16 cellular contexts compared by ENCODE assay signal in the genomic region with DNA sequence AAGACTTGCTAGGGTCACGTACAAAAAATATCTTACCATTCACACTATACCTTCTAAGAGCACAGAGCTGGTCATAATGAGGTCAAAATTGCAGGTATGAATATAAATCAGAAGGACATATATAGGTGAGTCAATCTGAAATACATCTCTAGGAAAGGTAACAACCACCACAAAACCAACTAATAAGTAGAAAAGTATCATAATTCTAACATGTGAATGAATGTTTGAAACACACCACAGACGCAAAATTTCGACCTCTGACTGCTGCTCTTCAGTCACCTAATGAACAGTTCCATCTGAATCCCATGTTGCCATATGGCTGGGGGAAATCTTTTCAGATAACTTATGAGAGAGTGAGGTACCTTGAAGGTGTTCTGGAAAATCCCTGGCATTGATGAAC. TPM values are rescaled to one million over a fixed set of nuclear protein-coding genes. Genes with fewer than 3 reads are reported as not detected.
DNase-seq lines count a peak whose midpoint lies in the region; ATAC-seq and TF ChIP-seq lines count a peak whose summit lies in the region.
"Had no signal": no experiment of that assay in that cellular context is flagged by ENCODE, and none has a peak within 500 bp of the region (broad histone marks: within the 10 kb centered on the region; RNA-seq: fewer than 3 reads in every experiment).

No MANE protein-coding gene starts in this region.

- H3K4me1 Mint-ChIP-seq in activated CD4-positive, alpha-beta T cell treated with anti-CD3 and anti-CD28 coated beads for 36 hours = peaks cover 36% of the 10 kb centered on the region
- H3K4me1 Mint-ChIP-seq in naive thymus-derived CD8-positive, alpha-beta T cell = peaks cover 13 to 61% (median 39%) of the 10 kb centered on the region in 4 donors

- no peaks in the 10 kb centered on the region for H3K27me3 Mint-ChIP-seq in activated CD4-positive, alpha-beta T cell treated with anti-CD3 and anti-CD28 coated beads for 36 hours
- no peaks in the 10 kb centered on the region for H3K27me3 Mint-ChIP-seq in naive thymus-derived CD8-positive, alpha-beta T cell
- H3K27me3 Mint-ChIP-seq: brain had no signal

- peaks cover 2% of the 10 kb centered on the region for H3K9me3 Mint-ChIP-seq in activated CD4-positive, alpha-beta T cell treated with anti-CD3 and anti-CD28 coated beads for 36 hours (ENCODE audit: low read depth)
- H3K9me3 Mint-ChIP-seq in naive thymus-derived CD8-positive, alpha-beta T cell = no peaks in the 10 kb centered on the region
- H3K9me3 Mint-ChIP-seq: brain had no signal

- H3K36me3 Mint-ChIP-seq in activated CD4-positive, alpha-beta T cell treated with anti-CD3 and anti-CD28 coated beads for 36 hours (ENCODE audit: low read depth) = peaks cover 9% of the 10 kb centered on the region
- no peaks in the 10 kb centered on the region for H3K36me3 Mint-ChIP-seq in naive thymus-derived CD8-positive, alpha-beta T cell
- H3K36me3 Mint-ChIP-seq: brain had no signal

- no peak overlapping the region for H3K4me3 Mint-ChIP-seq in activated CD4-positive, alpha-beta T cell treated with anti-CD3 and anti-CD28 coated beads for 36 hours
- peak overlapping the region in 2 of 10 donors; percentile 64 to 67 for H3K4me3 Mint-ChIP-seq in naive thymus-derived CD8-positive, alpha-beta T cell
- H3K4me3 Mint-ChIP-seq: brain had no signal

- CTCF ChIA-PET in activated CD4-positive, alpha-beta T cell treated with anti-CD3 and anti-CD28 coated beads for 36 hours (lab: Charles Lee) = interaction anchor here (0.7 to 0.8 kb wide), 2 partner anchors 11 to 119 kb away, joined by 3 to 4 read pairs; no protein-coding TSS in a partner anchor

- peak; percentile 30 for DNase-seq in activated CD4-positive, alpha-beta T cell treated with anti-CD3 and anti-CD28 coated beads for 36 hours
- DNase-seq in activated CD4-positive, alpha-beta T cell treated with anti-CD3 and anti-CD28 coated beads, Interleukin-2, amount 50 U/mL, for 1 hour = no peak
- no peak for DNase-seq in naive thymus-derived CD8-positive, alpha-beta T cell
- DNase-seq in cerebellar nuclear complex (lab: John Stamatoyannopoulos, UW) (no peak), mesenteric fat pad (ENCODE audit: low spot score) (no peak), omental fat pad (ENCODE audit: low spot score) (no peak)
- DNase-seq: 8988T; heart left ventricle; left ventricle myocardium superior; NCI-H1417; occipital lobe; SK-N-SH; stimulated activated naive CD4-positive, alpha-beta T cell treated with Interleukin-2 at 50 U/mL for 16 hours had no signal

- intact Hi-C loops in activated CD4-positive, alpha-beta T cell treated with anti-CD3 and anti-CD28 coated beads for 36 hours (cut with DNase I, micrococcal nuclease) = loop anchor here (2.0 to 5.0 kb wide), 4 partner anchors 33 to 77 kb away; partner anchors contain the start of gene CENPC (in 2 of the 2)

- TF ChIP-seq CTCF in omental fat pad (IDR thresholded peaks at IDR 0.05) = no peak

- ATAC-seq in activated CD4-positive, alpha-beta T cell treated with anti-CD3 and anti-CD28 coated beads for 36 hours = peak; percentile 62
- ATAC-seq in GM21515 (IDR thresholded peaks at IDR 0.05; ENCODE audit: unreplicated experiment) = peak; percentile 21
- ATAC-seq in HG03354 (IDR thresholded peaks at IDR 0.05; ENCODE audit: poor library complexity, severe bottlenecking, unreplicated experiment) = peak; percentile 34
- no peak for ATAC-seq in naive thymus-derived CD8-positive, alpha-beta T cell
- ATAC-seq in omental fat pad (ENCODE audit: low FRiP score) = no peak
- ATAC-seq: heart left ventricle, left ventricle myocardium superior had no signal

- POLR2A ChIA-PET in activated CD4-positive, alpha-beta T cell treated with anti-CD3 and anti-CD28 coated beads for 36 hours (lab: Charles Lee) = no interaction called here
- POLR2A ChIA-PET in naive thymus-derived CD8-positive, alpha-beta T cell (lab: Charles Lee) = interaction anchor here (2.4 kb wide), 1 partner anchor 36 kb away, joined by 10 read pairs; the partner anchor contains the start of gene CENPC

- H3K27ac Mint-ChIP-seq in activated CD4-positive, alpha-beta T cell treated with anti-CD3 and anti-CD28 coated beads for 36 hours = peak overlapping the region; percentile 56
- H3K27ac Mint-ChIP-seq in naive thymus-derived CD8-positive, alpha-beta T cell = peak overlapping the region in 7 of 10 donors; percentile 6 to 73 (median 14)
- H3K27ac Mint-ChIP-seq: brain had no signal

RNA-seq across cellular contexts. Expression of gene STAP1, which starts 22.1 kb away (rescaled TPM):
- 10 to 100 TPM in 1 of 2 experiments, 1 to 10 TPM in 1; 10.0 to 11.0 TPM for total RNA-seq in activated CD4-positive, alpha-beta T cell treated with anti-CD3 and anti-CD28 coated beads for 36 hours
- 1 to 10 TPM; 3.5 to 4.0 TPM for total RNA-seq in naive thymus-derived CD8-positive, alpha-beta T cell
- 1 to 10 TPM in 1 of 3 donors, under 1 TPM in 2; 0.59 to 1.1 (median 0.93) TPM for polyA plus RNA-seq in naive thymus-derived CD8-positive, alpha-beta T cell
- total RNA-seq in mesenteric fat pad = not detected
- total RNA-seq in omental fat pad = under 1 TPM in 1 of 4 donors, not detected in 3; 0.56 TPM
- total RNA-seq: occipital lobe had no signal
- polyA plus RNA-seq: heart left ventricle, SK-N-SH had no signal

RNA-seq across cellular contexts. Expression of gene CENPC, which starts 35.3 kb away (rescaled TPM):
- total RNA-seq in activated CD4-positive, alpha-beta T cell treated with anti-CD3 and anti-CD28 coated beads for 36 hours = 10 to 100 TPM; 30.3 to 33.1 TPM
- total RNA-seq in naive thymus-derived CD8-positive, alpha-beta T cell = 10 to 100 TPM; 56.9 to 65.0 TPM
- polyA plus RNA-seq in naive thymus-derived CD8-positive, alpha-beta T cell = 10 to 100 TPM; 16.1 to 19.7 (median 18.6) TPM
- total RNA-seq in mesenteric fat pad (17.5 TPM), omental fat pad (10 to 100 TPM; 18.4 to 40.2 (median 20.5) TPM)

Comparison
In these comparisons a context has a peak if more than half of its experiments do, and no peak if none do; other contexts are left out.
1. ATAC-seq: peak in activated CD4-positive, alpha-beta T cell treated with anti-CD3 and anti-CD28 coated beads for 36 hours (single experiment), GM21515 (single experiment) and HG03354 (single experiment); none in naive thymus-derived CD8-positive, alpha-beta T cell (0 of 2) and omental fat pad (single experiment).